ENCODE assay signal across 8 cellular contexts in the genomic region with DNA sequence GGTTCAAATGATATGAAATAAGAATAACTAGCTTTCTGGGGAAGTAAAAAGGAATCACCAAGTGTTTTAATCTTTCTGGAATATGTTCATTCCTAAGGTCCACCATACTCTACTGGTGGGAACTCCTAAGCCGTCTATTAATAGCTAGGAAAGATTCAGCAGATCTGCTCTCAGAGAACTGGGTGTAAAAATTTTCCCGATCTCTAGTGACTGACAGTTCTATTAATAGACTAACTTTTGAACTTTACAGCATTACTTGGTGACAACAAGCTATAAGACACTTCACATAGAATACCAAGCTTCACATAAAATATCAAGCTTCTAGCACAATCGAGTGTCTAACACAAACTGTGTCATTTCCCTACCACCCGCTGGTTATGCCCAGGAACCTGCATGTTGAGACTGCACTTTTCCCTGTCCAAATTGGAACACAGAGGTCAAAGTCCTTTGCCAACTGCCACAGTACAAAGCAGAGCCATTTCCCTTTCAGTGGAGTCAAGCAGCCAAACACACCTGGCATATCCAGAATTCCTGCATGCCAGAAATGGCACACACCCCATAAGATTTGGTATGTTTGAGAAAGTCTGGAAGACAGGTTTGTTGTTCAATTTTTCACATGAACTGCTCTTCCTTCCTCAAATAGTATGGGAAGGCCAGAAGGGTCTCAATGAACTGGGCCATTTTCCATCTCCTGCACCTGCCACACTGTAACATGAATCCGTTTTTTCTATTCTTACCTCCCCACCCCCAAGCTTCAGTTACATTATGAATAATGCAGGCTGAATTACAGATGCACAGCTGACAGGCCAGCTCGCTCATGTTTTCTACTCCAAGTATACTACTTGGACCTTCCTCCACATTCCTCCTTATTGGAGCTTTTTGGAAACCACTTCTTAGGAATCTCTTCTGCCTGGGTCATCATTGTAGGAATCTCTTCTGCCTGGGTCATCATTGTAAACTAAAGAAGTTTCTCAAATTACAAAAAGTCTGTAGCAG. TPM values are rescaled to one million over a fixed set of nuclear protein-coding genes. Genes with fewer than 3 reads are reported as not detected.
DNase-seq lines count a peak whose midpoint lies in the region; ATAC-seq and TF ChIP-seq lines count a peak whose summit lies in the region.
"Had no signal": no experiment of that assay in that cellular context is flagged by ENCODE, and none has a peak within 500 bp of the region (broad histone marks: within the 10 kb centered on the region; RNA-seq: fewer than 3 reads in every experiment).

No MANE protein-coding gene starts in this region.

- H3K9me3 Mint-ChIP-seq in GM23338 = no peaks in the 10 kb centered on the region
- no peaks in the 10 kb centered on the region for H3K9me3 Mint-ChIP-seq in stimulated activated memory B cell treated with anti-CD40 and anti-IgM and Interleukin-4, amounts not matched to agents 10 μg/mL and 1 μg/mL and 100 μg/mL, for 72 hours

- intact Hi-C loops in esophagus muscularis mucosa (cut with DNase I) = loop anchor here (5.0 to 10.0 kb wide), 2 partner anchors 45 to 77 kb away; no protein-coding TSS in a partner anchor

- DNase-seq in GM23338 (ENCODE audit: low spot score) = no peak
- DNase-seq in NCI-H2171 (lab: John Stamatoyannopoulos, UW) = peak; percentile 81
- DNase-seq in esophagus muscularis mucosa (ENCODE audit: extremely low spot score) = no peak
- peak; percentile 26 for DNase-seq in retina
- no peak for DNase-seq in A172 (ENCODE audit: low spot score)
- DNase-seq in HEK293T (ENCODE audit: extremely low spot score) = no peak
- DNase-seq: activated CD4-positive, alpha-beta T cell treated with anti-CD3 and anti-CD28 coated beads for 4 hours had no signal

- TF ChIP-seq CTCF in GM23338 (conservative IDR thresholded peaks at IDR 0.05; ENCODE audit: low read depth in 2 of 2) (no peak), esophagus muscularis mucosa (IDR thresholded peaks at IDR 0.05) (no peak)

- H2AFZ ChIP-seq in GM23338 = no peak overlapping the region

- H3K4me1 Mint-ChIP-seq in GM23338 = peaks cover 12% of the 10 kb centered on the region
- H3K4me1 Mint-ChIP-seq in stimulated activated memory B cell treated with anti-CD40 and anti-IgM and Interleukin-4, amounts not matched to agents 10 μg/mL and 1 μg/mL and 100 μg/mL, for 72 hours = peaks cover 37% of the 10 kb centered on the region

- TF ChIP-seq POLR2A in esophagus muscularis mucosa (IDR thresholded peaks at IDR 0.05; ENCODE audit: low read depth) = no peak

- no peak overlapping the region for H3K4me3 Mint-ChIP-seq in GM23338
- H3K4me3 Mint-ChIP-seq in stimulated activated memory B cell treated with anti-CD40 and anti-IgM and Interleukin-4, amounts not matched to agents 10 μg/mL and 1 μg/mL and 100 μg/mL, for 72 hours = no peak overlapping the region

- no peak for TF ChIP-seq EP300 in esophagus muscularis mucosa (IDR thresholded peaks at IDR 0.05)

- H3K36me3 ChIP-seq in GM23338 (ENCODE audit: insufficient read depth) = peaks cover 30% of the 10 kb centered on the region
- peaks cover 35 to 39% (median 35%) of the 10 kb centered on the region in 4 donors for H3K36me3 ChIP-seq in esophagus muscularis mucosa

- H3K9me3 ChIP-seq in esophagus muscularis mucosa = no peaks in the 10 kb centered on the region

- peaks cover 32% of the 10 kb centered on the region for H4K20me1 ChIP-seq in GM23338 (replicated peaks; ENCODE audit: insufficient read depth)

- ATAC-seq in GM23338 = no peak
- ATAC-seq in stimulated activated memory B cell treated with anti-CD40 and anti-IgM and Interleukin-4, amounts not matched to agents 10 μg/mL and 1 μg/mL and 100 μg/mL, for 72 hours = no peak

- POLR2A ChIA-PET in HEK293T (lab: Yijun Ruan, JAX) = interaction anchor here (1.2 kb wide), 1 partner anchor 57 kb away, joined by 4 read pairs; a partner anchor contains a TSS

- no peaks in the 10 kb centered on the region for H3K27me3 Mint-ChIP-seq in GM23338 (ENCODE audit: insufficient read depth, low read depth, poor library complexity)
- no peaks in the 10 kb centered on the region for H3K27me3 Mint-ChIP-seq in stimulated activated memory B cell treated with anti-CD40 and anti-IgM and Interleukin-4, amounts not matched to agents 10 μg/mL and 1 μg/mL and 100 μg/mL, for 72 hours

- 56% methylated on average over 6 of the region's 6 CpGs for WGBS in esophagus muscularis mucosa

- H3K27ac Mint-ChIP-seq in GM23338 = peak overlapping the region; percentile 26; the same call in 1 of the 2 replicates
- no peak overlapping the region for H3K27ac Mint-ChIP-seq in stimulated activated memory B cell treated with anti-CD40 and anti-IgM and Interleukin-4, amounts not matched to agents 10 μg/mL and 1 μg/mL and 100 μg/mL, for 72 hours

- H3K27me3 ChIP-seq in GM23338 (ENCODE audit: insufficient read depth) = no peaks in the 10 kb centered on the region
- no peaks in the 10 kb centered on the region for H3K27me3 ChIP-seq in esophagus muscularis mucosa

- no peaks in the 10 kb centered on the region for H3F3A ChIP-seq in GM23338 (replicated peaks; ENCODE audit: low read depth)

- CTCF ChIA-PET in HEK293T (lab: Yijun Ruan, JAX) = no interaction called here

- H3K79me2 ChIP-seq in GM23338 (replicated peaks; ENCODE audit: insufficient read depth) = peaks cover 50% of the 10 kb centered on the region

- peaks cover 36% of the 10 kb centered on the region for H3K36me3 Mint-ChIP-seq in GM23338 (ENCODE audit: low read depth)
- peaks cover 41% of the 10 kb centered on the region for H3K36me3 Mint-ChIP-seq in stimulated activated memory B cell treated with anti-CD40 and anti-IgM and Interleukin-4, amounts not matched to agents 10 μg/mL and 1 μg/mL and 100 μg/mL, for 72 hours

- H3K27ac ChIP-seq in GM23338 (ENCODE audit: low read depth) = no peak overlapping the region
- H3K27ac ChIP-seq in esophagus muscularis mucosa (replicated peaks in 1 of 4) = peak overlapping the region; percentile 6 to 40 (median 24)

- H3K4me1 ChIP-seq in GM23338 (ENCODE audit: insufficient read depth) (peaks cover 8% of the 10 kb centered on the region), esophagus muscularis mucosa (peaks cover 31 to 49% (median 44%) of the 10 kb centered on the region in 4 donors)

- H3K9me2 ChIP-seq in GM23338 (ENCODE audit: insufficient read depth) = no peaks in the 10 kb centered on the region

- H3K4me3 ChIP-seq in GM23338 = no peak overlapping the region
- H3K4me3 ChIP-seq in esophagus muscularis mucosa = no peak overlapping the region

- no peak overlapping the region for H3K4me2 ChIP-seq in GM23338

TF ChIP-seq in GM23338, 12 proteins besides CTCF, POLR2A, EP300 and RAD21:
- TF ChIP-seq, protein P1, sequence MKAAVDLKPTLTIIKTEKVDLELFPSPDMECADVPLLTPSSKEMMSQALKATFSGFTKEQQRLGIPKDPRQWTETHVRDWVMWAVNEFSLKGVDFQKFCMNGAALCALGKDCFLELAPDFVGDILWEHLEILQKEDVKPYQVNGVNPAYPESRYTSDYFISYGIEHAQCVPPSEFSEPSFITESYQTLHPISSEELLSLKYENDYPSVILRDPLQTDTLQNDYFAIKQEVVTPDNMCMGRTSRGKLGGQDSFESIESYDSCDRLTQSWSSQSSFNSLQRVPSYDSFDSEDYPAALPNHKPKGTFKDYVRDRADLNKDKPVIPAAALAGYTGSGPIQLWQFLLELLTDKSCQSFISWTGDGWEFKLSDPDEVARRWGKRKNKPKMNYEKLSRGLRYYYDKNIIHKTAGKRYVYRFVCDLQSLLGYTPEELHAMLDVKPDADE (IDR thresholded peaks at IDR 0.05) = no peak
- no peak for TF ChIP-seq STAT1 (IDR thresholded peaks at IDR 0.05; ENCODE audit: unreplicated experiment)

TF ChIP-seq in HEK293T, 16 proteins besides CTCF, POLR2A, EP300 and RAD21:
- TF ChIP-seq TARDBP (IDR thresholded peaks at IDR 0.05) = no peak
- TF ChIP-seq FOXK2 (IDR thresholded peaks at IDR 0.05) = no peak
- TF ChIP-seq ZNF384 (IDR thresholded peaks at IDR 0.05) = no peak
- TF ChIP-seq, protein P2, sequence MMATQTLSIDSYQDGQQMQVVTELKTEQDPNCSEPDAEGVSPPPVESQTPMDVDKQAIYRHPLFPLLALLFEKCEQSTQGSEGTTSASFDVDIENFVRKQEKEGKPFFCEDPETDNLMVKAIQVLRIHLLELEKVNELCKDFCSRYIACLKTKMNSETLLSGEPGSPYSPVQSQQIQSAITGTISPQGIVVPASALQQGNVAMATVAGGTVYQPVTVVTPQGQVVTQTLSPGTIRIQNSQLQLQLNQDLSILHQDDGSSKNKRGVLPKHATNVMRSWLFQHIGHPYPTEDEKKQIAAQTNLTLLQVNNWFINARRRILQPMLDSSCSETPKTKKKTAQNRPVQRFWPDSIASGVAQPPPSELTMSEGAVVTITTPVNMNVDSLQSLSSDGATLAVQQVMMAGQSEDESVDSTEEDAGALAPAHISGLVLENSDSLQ (IDR thresholded peaks at IDR 0.05) = no peak
- no peak for TF ChIP-seq HDGF (IDR thresholded peaks at IDR 0.05; ENCODE audit: borderline replicate concordance)
- no peak for TF ChIP-seq FOXM1 (IDR thresholded peaks at IDR 0.05; ENCODE audit: borderline replicate concordance)
- TF ChIP-seq NFRKB (IDR thresholded peaks at IDR 0.05) = no peak
- no peak for TF ChIP-seq L3MBTL2 (conservative IDR thresholded peaks at IDR 0.05)
- no peak for TF ChIP-seq CTBP1 (IDR thresholded peaks at IDR 0.05; ENCODE audit: borderline replicate concordance)
- no peak for TF ChIP-seq LEF1 (IDR thresholded peaks at IDR 0.05; ENCODE audit: borderline replicate concordance)
- no peak for TF ChIP-seq SP1 (IDR thresholded peaks at IDR 0.05)
- no peak for TF ChIP-seq FOXA1 (IDR thresholded peaks at IDR 0.05)
- TF ChIP-seq BHLHE40 (IDR thresholded peaks at IDR 0.05; ENCODE audit: borderline replicate concordance) = no peak
- no peak for TF ChIP-seq ELF4 (IDR thresholded peaks at IDR 0.05)
- TF ChIP-seq SUZ12 (IDR thresholded peaks at IDR 0.05) = no peak
- no peak for TF ChIP-seq ARNT (IDR thresholded peaks at IDR 0.05)
TF ChIP-seq in HEK293T: peak in this region for 0.

RNA-seq across cellular contexts. Expression of a gene that starts 3.7 kb away (rescaled TPM):
- total RNA-seq in GM23338 (2014; rRNA removed; shearing (Covaris generic)) = 35.7 and 39.3 TPM in 2 replicates
- polyA plus RNA-seq in GM23338 (2016; fragmentation: Nextera tagmentation; extraction: Ambion mirVana) = 11.0 and 13.1 TPM in 2 replicates
- total RNA-seq in esophagus muscularis mucosa = 10 to 100 TPM; 32.5 to 40.0 (median 33.3) TPM
- total RNA-seq in A172 (2014; rRNA removed; shearing (Covaris generic)) = 16.6 and 16.7 TPM in 2 replicates

RNA-seq across cellular contexts. Expression of a gene that starts 57.0 kb away (rescaled TPM):
- 19.6 and 20.8 TPM in 2 replicates for total RNA-seq in GM23338 (2014; rRNA removed; shearing (Covaris generic))
- polyA plus RNA-seq in GM23338 (2016; fragmentation: Nextera tagmentation; extraction: Ambion mirVana) = 12.3 and 12.9 TPM in 2 replicates
- 10 to 100 TPM; 12.5 to 18.5 (median 16.1) TPM for total RNA-seq in esophagus muscularis mucosa
- total RNA-seq in A172 (2014; rRNA removed; shearing (Covaris generic)) = 19.9 and 20.3 TPM in 2 replicates

Comparison
In these comparisons a context has a peak if more than half of its experiments do, and no peak if none do; other contexts are left out.
1. DNase-seq: peak in NCI-H2171 (single experiment) and retina (single experiment); none in GM23338 (single experiment), esophagus muscularis mucosa (single experiment), A172 (single experiment) and HEK293T (single experiment).